11 cellular contexts compared by ENCODE assay signal in genomic region chr3:52091566-52092290, GRCh38. TPM values are rescaled to one million over a fixed set of nuclear protein-coding genes. Genes with fewer than 3 reads are reported as not detected.
DNase-seq lines count a peak whose midpoint lies in the region; ATAC-seq and TF ChIP-seq lines count a peak whose summit lies in the region.
"Had no signal": no experiment of that assay in that cellular context is flagged by ENCODE, and none has a peak within 500 bp of the region (broad histone marks: within the 10 kb centered on the region; RNA-seq: fewer than 3 reads in every experiment).

No MANE protein-coding gene starts in this region.

- no peaks in the 10 kb centered on the region for H3K9me3 ChIP-seq in CD4-positive, CD25-positive, alpha-beta regulatory T cell (ENCODE audit: control insufficient read depth in 2 of 2, low read length in 2 of 2)
- no peaks in the 10 kb centered on the region for H3K9me3 ChIP-seq in left ventricle myocardium inferior (replicated peaks)
- H3K9me3 ChIP-seq: MG63, pancreas had no signal

- no peaks in the 10 kb centered on the region for H3K27me3 Mint-ChIP-seq in CD4-positive, CD25-positive, alpha-beta regulatory T cell
- no peaks in the 10 kb centered on the region for H3K27me3 Mint-ChIP-seq in activated T-helper 1 cell treated with anti-CD3 and anti-CD28 coated beads, Interleukin-12 subunit alpha, Interleukin-12 subunit beta, Interleukin-2, Interleukin-4 antibody, amounts not matched to agents 30 ng/mL and 10 ng/mL and 1 ng/mL, durations not matched to agents 14 hours and 24 hours and 36 hours (ENCODE audit: insufficient read depth)

- DNase-seq in CD4-positive, CD25-positive, alpha-beta regulatory T cell = no peak
- no peak for DNase-seq in activated T-helper 1 cell treated with anti-CD3 and anti-CD28 coated beads, Interleukin-12 subunit alpha, Interleukin-12 subunit beta, Interleukin-2, Interleukin-4 antibody, amounts not matched to agents 30 ng/mL and 10 ng/mL and 1 ng/mL, durations not matched to agents 14 hours and 24 hours and 36 hours (ENCODE audit: low spot score)
- peak; percentile 2 for DNase-seq in left ventricle myocardium inferior
- peak; percentile 78 for DNase-seq in putamen (ENCODE audit: low spot score)
- DNase-seq in NCI-H2107 treated with DMSO at 0.1 percent for 48 hours (lab: John Stamatoyannopoulos, UW; ENCODE audit: unreplicated experiment) = no peak
- DNase-seq in activated naive CD4-positive, alpha-beta T cell treated with anti-CD3 and anti-CD28 coated beads, Interleukin-2, amount 50 U/mL, for 16 hours = no peak
- DNase-seq: MG63, NCI-H510A treated with DMSO at 0.1 percent for 48 hours had no signal

- H3K27me3 ChIP-seq in CD4-positive, CD25-positive, alpha-beta regulatory T cell (ENCODE audit: control insufficient read depth, insufficient read depth, low read length) = no peaks in the 10 kb centered on the region
- no peaks in the 10 kb centered on the region for H3K27me3 ChIP-seq in left ventricle myocardium inferior (ENCODE audit: low read depth)
- H3K27me3 ChIP-seq: MG63, pancreas had no signal

- H3K36me3 ChIP-seq in CD4-positive, CD25-positive, alpha-beta regulatory T cell (ENCODE audit: control insufficient read depth, insufficient read depth, low read length) = no peaks in the 10 kb centered on the region
- H3K36me3 ChIP-seq in left ventricle myocardium inferior = no peaks in the 10 kb centered on the region
- H3K36me3 ChIP-seq: MG63, pancreas had no signal

- H3K36me3 Mint-ChIP-seq in CD4-positive, CD25-positive, alpha-beta regulatory T cell = no peaks in the 10 kb centered on the region
- H3K36me3 Mint-ChIP-seq in activated T-helper 1 cell treated with anti-CD3 and anti-CD28 coated beads, Interleukin-12 subunit alpha, Interleukin-12 subunit beta, Interleukin-2, Interleukin-4 antibody, amounts not matched to agents 30 ng/mL and 10 ng/mL and 1 ng/mL, durations not matched to agents 14 hours and 24 hours and 36 hours (ENCODE audit: low read depth) = peaks cover 4% of the 10 kb centered on the region

- intact Hi-C loops in activated T-helper 1 cell treated with anti-CD3 and anti-CD28 coated beads, Interleukin-12 subunit alpha, Interleukin-12 subunit beta, Interleukin-2, Interleukin-4 antibody, amounts not matched to agents 30 ng/mL and 10 ng/mL and 1 ng/mL, durations not matched to agents 14 hours and 24 hours and 36 hours (cut with micrococcal nuclease) = no loop called here
- intact Hi-C loops in left ventricle myocardium inferior (cut with micrococcal nuclease) = no loop called here

- H3K27ac Mint-ChIP-seq in CD4-positive, CD25-positive, alpha-beta regulatory T cell = peak overlapping the region in 2 of 3 donors; percentile 4 to 20
- peak overlapping the region; percentile 40 for H3K27ac Mint-ChIP-seq in activated T-helper 1 cell treated with anti-CD3 and anti-CD28 coated beads, Interleukin-12 subunit alpha, Interleukin-12 subunit beta, Interleukin-2, Interleukin-4 antibody, amounts not matched to agents 30 ng/mL and 10 ng/mL and 1 ng/mL, durations not matched to agents 14 hours and 24 hours and 36 hours

- H3K9me3 Mint-ChIP-seq in CD4-positive, CD25-positive, alpha-beta regulatory T cell = no peaks in the 10 kb centered on the region
- no peaks in the 10 kb centered on the region for H3K9me3 Mint-ChIP-seq in activated T-helper 1 cell treated with anti-CD3 and anti-CD28 coated beads, Interleukin-12 subunit alpha, Interleukin-12 subunit beta, Interleukin-2, Interleukin-4 antibody, amounts not matched to agents 30 ng/mL and 10 ng/mL and 1 ng/mL, durations not matched to agents 14 hours and 24 hours and 36 hours

- TF ChIP-seq CTCF in left ventricle myocardium inferior (IDR thresholded peaks at IDR 0.05; ENCODE audit: borderline replicate concordance) = no peak

- peaks cover 8% of the 10 kb centered on the region for H3K4me1 ChIP-seq in CD4-positive, CD25-positive, alpha-beta regulatory T cell (ENCODE audit: control insufficient read depth, insufficient read depth, low read length, poor library complexity, severe bottlenecking)
- peaks cover 62% of the 10 kb centered on the region for H3K4me1 ChIP-seq in left ventricle myocardium inferior
- H3K4me1 ChIP-seq: pancreas had no signal

- no peak for ATAC-seq in CD4-positive, CD25-positive, alpha-beta regulatory T cell (ENCODE audit: low read depth in 2 of 2)
- no peak for ATAC-seq in GM21367 (IDR thresholded peaks at IDR 0.05; ENCODE audit: unreplicated experiment)
- ATAC-seq in GM18868 (IDR thresholded peaks at IDR 0.05; ENCODE audit: unreplicated experiment) = no peak
- ATAC-seq: pancreas had no signal

- no peak overlapping the region for H3K27ac ChIP-seq in CD4-positive, CD25-positive, alpha-beta regulatory T cell (ENCODE audit: insufficient read depth, low read length, poor library complexity, severe bottlenecking)
- H3K27ac ChIP-seq in left ventricle myocardium inferior (replicated peaks) = no peak overlapping the region
- H3K27ac ChIP-seq: pancreas had no signal

- H3K4me3 ChIP-seq in CD4-positive, CD25-positive, alpha-beta regulatory T cell (ENCODE audit: low read depth, low read length) = no peak overlapping the region
- H3K4me3 ChIP-seq in left ventricle myocardium inferior = no peak overlapping the region
- H3K4me3 ChIP-seq: MG63, pancreas had no signal

- H3K4me3 Mint-ChIP-seq in CD4-positive, CD25-positive, alpha-beta regulatory T cell = no peak overlapping the region
- H3K4me3 Mint-ChIP-seq in activated T-helper 1 cell treated with anti-CD3 and anti-CD28 coated beads, Interleukin-12 subunit alpha, Interleukin-12 subunit beta, Interleukin-2, Interleukin-4 antibody, amounts not matched to agents 30 ng/mL and 10 ng/mL and 1 ng/mL, durations not matched to agents 14 hours and 24 hours and 36 hours = no peak overlapping the region

- peaks cover 2 to 12% (median 10%) of the 10 kb centered on the region in 4 donors for H3K4me1 Mint-ChIP-seq in CD4-positive, CD25-positive, alpha-beta regulatory T cell
- peaks cover 23% of the 10 kb centered on the region for H3K4me1 Mint-ChIP-seq in activated T-helper 1 cell treated with anti-CD3 and anti-CD28 coated beads, Interleukin-12 subunit alpha, Interleukin-12 subunit beta, Interleukin-2, Interleukin-4 antibody, amounts not matched to agents 30 ng/mL and 10 ng/mL and 1 ng/mL, durations not matched to agents 14 hours and 24 hours and 36 hours (ENCODE audit: low read depth)

RNA-seq across cellular contexts. Expression of gene DUSP7, which starts 35.4 kb away (rescaled TPM):
- 12.7 TPM for total RNA-seq in CD4-positive, CD25-positive, alpha-beta regulatory T cell
- polyA plus RNA-seq in CD4-positive, CD25-positive, alpha-beta regulatory T cell = 1 to 10 TPM; 3.0 to 3.7 (median 3.5) TPM
- total RNA-seq in activated T-helper 1 cell treated with anti-CD3 and anti-CD28 coated beads, Interleukin-12 subunit alpha, Interleukin-12 subunit beta, Interleukin-2, Interleukin-4 antibody, amounts not matched to agents 30 ng/mL and 10 ng/mL and 1 ng/mL, durations not matched to agents 14 hours and 24 hours and 36 hours = 35.4 and 37.4 TPM in 2 replicates
- total RNA-seq in left ventricle myocardium inferior = 23.1 TPM

Comparison
In these comparisons a context has a peak if more than half of its experiments do, and no peak if none do; other contexts are left out.
1. DNase-seq: peak in left ventricle myocardium inferior (single experiment) and putamen (single experiment); none in CD4-positive, CD25-positive, alpha-beta regulatory T cell (0 of 3), activated T-helper 1 cell treated with anti-CD3 and anti-CD28 coated beads, Interleukin-12 subunit alpha, Interleukin-12 subunit beta, Interleukin-2, Interleukin-4 antibody, amounts not matched to agents 30 ng/mL and 10 ng/mL and 1 ng/mL, durations not matched to agents 14 hours and 24 hours and 36 hours (single experiment), NCI-H2107 treated with DMSO at 0.1 percent for 48 hours (single experiment) and activated naive CD4-positive, alpha-beta T cell treated with anti-CD3 and anti-CD28 coated beads, Interleukin-2, amount 50 U/mL, for 16 hours (single experiment).